23 cellular contexts compared by ENCODE assay signal in the genomic region with DNA sequence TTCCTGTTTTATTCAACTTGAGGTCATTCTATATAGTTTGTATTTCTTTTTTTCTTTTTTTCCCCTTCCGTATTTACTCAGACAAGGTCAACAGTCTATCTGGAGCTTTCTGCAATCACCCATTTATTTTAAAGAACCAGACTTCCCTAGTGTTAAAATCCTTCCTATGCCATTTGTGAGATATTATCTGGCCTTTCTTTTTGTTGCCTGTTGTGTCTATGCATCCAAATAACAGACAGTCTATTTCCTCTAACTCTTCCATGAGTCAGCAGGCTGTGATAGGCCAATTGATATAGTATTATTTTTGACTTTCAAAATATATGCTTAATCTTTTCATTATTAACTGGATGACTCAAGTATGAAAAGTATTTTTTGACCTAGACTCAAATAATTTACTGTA.
DNase-seq lines count a peak whose midpoint lies in the region; ATAC-seq and TF ChIP-seq lines count a peak whose summit lies in the region.
"Had no signal": no experiment of that assay in that cellular context is flagged by ENCODE, and none has a peak within 500 bp of the region (broad histone marks: within the 10 kb centered on the region; RNA-seq: fewer than 3 reads in every experiment).

No MANE protein-coding gene starts in this region.

- TF ChIP-seq CTCF in A673 (conservative IDR thresholded peaks at IDR 0.05; ENCODE audit: low read depth, low read length) (no peak), brain microvascular endothelial cell (IDR thresholded peaks at IDR 0.05; ENCODE audit: low read depth, low read length, missing control alignments) (no peak)

- H3K36me3 ChIP-seq in A673 (ENCODE audit: insufficient read depth, low read length, poor library complexity, severe bottlenecking) (no peaks in the 10 kb centered on the region), brain microvascular endothelial cell (replicated peaks) (no peaks in the 10 kb centered on the region)
- H3K36me3 ChIP-seq: BLaER1 treated with 17β-estradiol and CSF1 and Interleukin-3, amounts not matched to agents 10 nM and 100 nM; SJSA1 had no signal

- H3K27me3 ChIP-seq in A673 (replicated peaks; ENCODE audit: insufficient read depth, low read depth, low read length, poor library complexity) (no peaks in the 10 kb centered on the region), brain microvascular endothelial cell (replicated peaks) (no peaks in the 10 kb centered on the region)
- H3K27me3 ChIP-seq: BLaER1 treated with 17β-estradiol and CSF1 and Interleukin-3, amounts not matched to agents 10 nM and 100 nM; SJSA1 had no signal

- no peaks in the 10 kb centered on the region for H3K4me1 ChIP-seq in A673 (ENCODE audit: insufficient read depth, low read length, poor library complexity, severe bottlenecking)
- H3K4me1 ChIP-seq: BLaER1 treated with 17β-estradiol and CSF1 and Interleukin-3, amounts not matched to agents 10 nM and 100 nM; SJSA1 had no signal

- intact Hi-C loops in A673 (cut with micrococcal nuclease; ENCODE audit: unreplicated experiment) = no loop called here

- peak; percentile 15 for DNase-seq in A673 (ENCODE audit: low spot score)
- DNase-seq in NCI-H146 treated with DMSO at 0.1 percent for 48 hours (lab: John Stamatoyannopoulos, UW; ENCODE audit: unreplicated experiment) = peak; percentile 46
- DNase-seq in brain microvascular endothelial cell = peak; percentile 6
- DNase-seq in pulmonary artery endothelial cell (ENCODE audit: low read depth, low spot score) = peak; percentile 19
- DNase-seq in stimulated activated naive CD8-positive, alpha-beta T cell treated with anti-CD3 and anti-CD28 coated beads, Interleukin-15, Interleukin-2, amounts not matched to agents 100 U/mL and 50 U/mL, for 24 hours = no peak
- no peak for DNase-seq in activated naive CD4-positive, alpha-beta T cell treated with Interleukin-2 at 50 U/mL for 16 hours
- DNase-seq: AML-193; CD4-positive, alpha-beta T cell; DMS79 treated with DMSO at 0.1 percent for 48 hours; GF-D8; NCI-H1048; NCI-H1417; NCI-H187 treated with DMSO at 0.1 percent for 48 hours; NCI-H2107; NCI-H524; NCI-H748 treated with DMSO at 0.1 percent for 48 hours; NK-92 treated with Interleukin-12 subunit alpha and Interleukin-12 subunit beta, amount 100 ng/mL, for 24 hours; PC-9; Right ventricle myocardium superior; RPMI8226 had no signal

- in situ Hi-C loops in brain microvascular endothelial cell (cut with HindIII; ENCODE audit: low pct_ligation_motif_present, low sequenced_read_pairs) = no loop called here

- POLR2A ChIA-PET in A673 (lab: Charles Lee; ENCODE audit: low non-redundant PET) = no interaction called here

- CTCF ChIA-PET in A673 (lab: Charles Lee) = no interaction called here

- H3K9me3 ChIP-seq in A673 (ENCODE audit: low read depth, low read length, poor library complexity, severe bottlenecking) = no peaks in the 10 kb centered on the region
- H3K9me3 ChIP-seq: SJSA1 had no signal

- H3K4me3 ChIP-seq in A673 (ENCODE audit: low read depth, low read length, poor library complexity, severe bottlenecking) (no peak overlapping the region), brain microvascular endothelial cell (ENCODE audit: low read depth, low read length) (no peak overlapping the region)
- H3K4me3 ChIP-seq: BLaER1 treated with 17β-estradiol and CSF1 and Interleukin-3, amounts not matched to agents 10 nM and 100 nM; PC-9; SJSA1 had no signal

- H3K27ac ChIP-seq in A673 (ENCODE audit: low read depth, low read length, poor library complexity, severe bottlenecking) (no peak overlapping the region), brain microvascular endothelial cell (no peak overlapping the region)
- H3K27ac ChIP-seq: BLaER1 treated with 17β-estradiol and CSF1 and Interleukin-3, amounts not matched to agents 10 nM and 100 nM; PC-9; SJSA1 had no signal

- BruUV-seq in A673 (replicated peaks; lab: Mats Ljungman, UMichigan) = no TSS peak

- no peak for ATAC-seq in stimulated activated naive CD8-positive, alpha-beta T cell treated with anti-CD3 and anti-CD28 coated beads, Interleukin-15, Interleukin-2, amounts not matched to agents 100 U/mL and 50 U/mL, for 24 hours
- no peak for ATAC-seq in GM19455 (IDR thresholded peaks at IDR 0.05; ENCODE audit: unreplicated experiment)

Comparison
In these comparisons a context has a peak if more than half of its experiments do, and no peak if none do; other contexts are left out.
1. DNase-seq: peak in A673 (single experiment), NCI-H146 treated with DMSO at 0.1 percent for 48 hours (single experiment), brain microvascular endothelial cell (single experiment) and pulmonary artery endothelial cell (single experiment); none in stimulated activated naive CD8-positive, alpha-beta T cell treated with anti-CD3 and anti-CD28 coated beads, Interleukin-15, Interleukin-2, amounts not matched to agents 100 U/mL and 50 U/mL, for 24 hours (single experiment) and activated naive CD4-positive, alpha-beta T cell treated with Interleukin-2 at 50 U/mL for 16 hours (single experiment).